ENCODE assay signal across 14 cellular contexts in the genomic region with DNA sequence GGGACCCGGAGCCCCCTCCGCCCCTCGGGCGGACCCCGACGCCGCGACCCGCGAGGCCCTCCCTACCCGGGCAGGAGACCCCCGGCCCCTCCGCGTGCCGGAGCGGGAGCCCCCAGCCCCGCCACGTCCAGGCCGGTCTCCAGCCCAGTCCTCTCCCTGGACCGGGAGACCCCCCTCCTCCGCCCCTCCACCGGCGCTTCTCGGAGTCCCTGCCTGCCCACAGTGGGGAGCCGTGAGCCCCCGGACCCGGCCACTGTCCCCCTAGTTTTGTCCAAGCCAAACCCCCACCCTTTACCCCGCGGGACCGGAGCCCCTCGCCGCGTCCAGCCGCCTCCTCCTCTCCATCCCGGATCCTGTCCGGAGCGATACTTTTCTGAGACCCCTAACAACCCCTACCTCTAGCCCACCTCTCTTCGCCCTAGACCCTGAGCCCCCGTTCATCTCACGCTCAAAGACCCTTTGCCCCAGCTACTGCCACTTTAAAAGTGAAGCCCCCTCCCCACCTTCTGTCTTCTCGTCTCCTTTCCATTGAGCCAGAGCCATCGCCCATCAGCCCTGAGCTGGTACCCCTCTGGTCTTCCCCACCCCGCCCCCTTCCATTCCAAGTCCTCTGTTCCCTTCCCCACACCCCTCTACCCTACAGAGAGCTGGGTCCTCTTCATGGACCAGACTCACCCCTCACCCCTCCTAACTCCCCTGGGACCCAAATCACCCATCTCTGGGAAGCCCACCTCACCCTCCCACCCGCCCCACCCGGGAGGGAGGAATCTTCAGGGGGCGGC. TPM values are rescaled to one million over a fixed set of nuclear protein-coding genes. Genes with fewer than 3 reads are reported as not detected.
DNase-seq lines count a peak whose midpoint lies in the region; ATAC-seq lines count a peak whose summit lies in the region.
"Had no signal": no experiment of that assay in that cellular context is flagged by ENCODE, and none has a peak within 500 bp of the region (broad histone marks: within the 10 kb centered on the region; RNA-seq: fewer than 3 reads in every experiment).

No MANE protein-coding gene starts in this region.

- H3K4ac ChIP-seq in mesendoderm (ENCODE audit: low read depth, low read length): no peak overlapping the region

- no peak overlapping the region for H3K18ac ChIP-seq in mesendoderm (ENCODE audit: low read length)

- no peaks in the 10 kb centered on the region for H3K36me3 ChIP-seq in mesendoderm (ENCODE audit: control insufficient read depth, insufficient read depth, low read length)

- no peak overlapping the region for H3K4me3 ChIP-seq in mesendoderm (ENCODE audit: low read length)

- H3K9ac ChIP-seq in mesendoderm (ENCODE audit: low read length): peak overlapping the region; percentile 21

- no peak overlapping the region for H2BK120ac ChIP-seq in mesendoderm (ENCODE audit: low read depth, low read length)

- peaks cover 2% of the 10 kb centered on the region for H3K4me1 Mint-ChIP-seq in activated naive CD4-positive, alpha-beta T cell treated with anti-CD3 and anti-CD28 coated beads for 36 hours (ENCODE audit: low read depth)
- peaks cover 2% of the 10 kb centered on the region for H3K4me1 Mint-ChIP-seq in activated naive CD4-positive, alpha-beta T cell treated with anti-CD3 and anti-CD28 coated beads, Interleukin-2, amount 10 ng/mL, durations not matched to agents 7 days and 5 days
- peaks cover 3 to 5% of the 10 kb centered on the region in 2 donors for H3K4me1 Mint-ChIP-seq in stimulated activated naive B cell treated with anti-CD40 and anti-IgM and Interleukin-4, amounts not matched to agents 10 μg/mL and 1 μg/mL and 100 μg/mL, for 72 hours

- H2AK5ac ChIP-seq in mesendoderm (ENCODE audit: low read length): no peak overlapping the region

- peaks cover 14% of the 10 kb centered on the region for H3K27me3 Mint-ChIP-seq in activated naive CD4-positive, alpha-beta T cell treated with anti-CD3 and anti-CD28 coated beads for 36 hours (ENCODE audit: low read depth)
- H3K27me3 Mint-ChIP-seq in activated naive CD4-positive, alpha-beta T cell treated with anti-CD3 and anti-CD28 coated beads, Interleukin-2, amount 10 ng/mL, durations not matched to agents 7 days and 5 days: peaks cover 57% of the 10 kb centered on the region
- H3K27me3 Mint-ChIP-seq in stimulated activated naive B cell treated with anti-CD40 and anti-IgM and Interleukin-4, amounts not matched to agents 10 μg/mL and 1 μg/mL and 100 μg/mL, for 72 hours: peaks cover 43 to 56% of the 10 kb centered on the region in 2 donors

- H3K9me3 Mint-ChIP-seq in activated naive CD4-positive, alpha-beta T cell treated with anti-CD3 and anti-CD28 coated beads for 36 hours: no peaks in the 10 kb centered on the region
- no peaks in the 10 kb centered on the region for H3K9me3 Mint-ChIP-seq in activated naive CD4-positive, alpha-beta T cell treated with anti-CD3 and anti-CD28 coated beads, Interleukin-2, amount 10 ng/mL, durations not matched to agents 7 days and 5 days
- H3K9me3 Mint-ChIP-seq in stimulated activated naive B cell treated with anti-CD40 and anti-IgM and Interleukin-4, amounts not matched to agents 10 μg/mL and 1 μg/mL and 100 μg/mL, for 72 hours: no peaks in the 10 kb centered on the region

- H2BK15ac ChIP-seq in mesendoderm (replicated peaks; ENCODE audit: low read depth): no peak overlapping the region

- no peak overlapping the region for H4K8ac ChIP-seq in mesendoderm (ENCODE audit: low read depth, low read length)

- WGBS in mesendoderm (ENCODE audit: extremely low coverage, insufficient coverage, low lambda C conversion rate): no CpG with 5 or more reads among the region's 46 CpGs

- H2BK5ac ChIP-seq in mesendoderm (ENCODE audit: low read length): no peak overlapping the region

- H3K4me3 Mint-ChIP-seq in activated naive CD4-positive, alpha-beta T cell treated with anti-CD3 and anti-CD28 coated beads for 36 hours: peak overlapping the region; percentile 18
- H3K4me3 Mint-ChIP-seq in activated naive CD4-positive, alpha-beta T cell treated with anti-CD3 and anti-CD28 coated beads, Interleukin-2, amount 10 ng/mL, durations not matched to agents 7 days and 5 days: no peak overlapping the region
- H3K4me3 Mint-ChIP-seq in stimulated activated naive B cell treated with anti-CD40 and anti-IgM and Interleukin-4, amounts not matched to agents 10 μg/mL and 1 μg/mL and 100 μg/mL, for 72 hours: peak overlapping the region; percentile 65 to 66

- no peak overlapping the region for H4K5ac ChIP-seq in mesendoderm (ENCODE audit: low read length)

- H3K4me2 ChIP-seq in mesendoderm (ENCODE audit: low read length): peak overlapping the region; percentile 29

- CTCF ChIA-PET in activated naive CD4-positive, alpha-beta T cell treated with anti-CD3 and anti-CD28 coated beads for 36 hours (lab: Charles Lee): no interaction called here
- CTCF ChIA-PET in activated naive CD4-positive, alpha-beta T cell treated with anti-CD3 and anti-CD28 coated beads, Interleukin-2, amount 10 ng/mL, durations not matched to agents 7 days and 5 days (lab: Charles Lee): interaction anchor here (1.3 kb wide), 1 partner anchor 11 kb away, joined by 3 read pairs; no protein-coding TSS in a partner anchor

- H3K79me2 ChIP-seq in mesendoderm (ENCODE audit: control insufficient read depth, insufficient read depth, low read length): no peaks in the 10 kb centered on the region

- H3K23ac ChIP-seq in mesendoderm (ENCODE audit: low read length): no peak overlapping the region

- no peak overlapping the region for H3K27ac Mint-ChIP-seq in activated naive CD4-positive, alpha-beta T cell treated with anti-CD3 and anti-CD28 coated beads for 36 hours
- H3K27ac Mint-ChIP-seq in activated naive CD4-positive, alpha-beta T cell treated with anti-CD3 and anti-CD28 coated beads, Interleukin-2, amount 10 ng/mL, durations not matched to agents 7 days and 5 days: no peak overlapping the region
- no peak overlapping the region for H3K27ac Mint-ChIP-seq in stimulated activated naive B cell treated with anti-CD40 and anti-IgM and Interleukin-4, amounts not matched to agents 10 μg/mL and 1 μg/mL and 100 μg/mL, for 72 hours

- peaks cover 3% of the 10 kb centered on the region for H3K27me3 ChIP-seq in mesendoderm (ENCODE audit: insufficient read depth, low read length, poor library complexity)

- no peaks in the 10 kb centered on the region for H3K4me1 ChIP-seq in mesendoderm (ENCODE audit: control insufficient read depth, low read depth, low read length)

- intact Hi-C loops in activated naive CD4-positive, alpha-beta T cell treated with anti-CD3 and anti-CD28 coated beads for 36 hours (cut with micrococcal nuclease): no loop called here

- H3K27ac ChIP-seq in caudate nucleus (ENCODE audit: low read depth, low read length): peak overlapping the region; percentile 59
- no peak overlapping the region for H3K27ac ChIP-seq in mesendoderm (ENCODE audit: low read depth, low read length)
- H3K27ac ChIP-seq: tibial nerve had no signal

- no peak for DNase-seq in activated naive CD4-positive, alpha-beta T cell treated with anti-CD3 and anti-CD28 coated beads for 36 hours
- no peak for DNase-seq in activated naive CD4-positive, alpha-beta T cell treated with anti-CD3 and anti-CD28 coated beads, Interleukin-2, amount 10 ng/mL, durations not matched to agents 7 days and 5 days
- DNase-seq in caudate nucleus (lab: John Stamatoyannopoulos, UW) (no peak), mesendoderm (no peak), activated gamma-delta T cell treated with Interleukin-2 at 50 U/mL for 16 hours (no peak), DMS79 (lab: John Stamatoyannopoulos, UW) (no peak)
- no peak for DNase-seq in stimulated activated naive B cell treated with anti-CD40 and anti-IgM and Interleukin-4, amounts not matched to agents 10 μg/mL and 1 μg/mL and 100 μg/mL, for 72 hours
- DNase-seq: activated CD4-positive, alpha-beta T cell treated with anti-CD3 and anti-CD28 coated beads, Interleukin-2, amount 50 U/mL, for 48 hours; KBM-7; NCI-H1694; SHP77 had no signal

- no peaks in the 10 kb centered on the region for H3K36me3 Mint-ChIP-seq in activated naive CD4-positive, alpha-beta T cell treated with anti-CD3 and anti-CD28 coated beads for 36 hours (ENCODE audit: low read depth)
- H3K36me3 Mint-ChIP-seq in activated naive CD4-positive, alpha-beta T cell treated with anti-CD3 and anti-CD28 coated beads, Interleukin-2, amount 10 ng/mL, durations not matched to agents 7 days and 5 days: no peaks in the 10 kb centered on the region
- peaks cover 15 to 22% of the 10 kb centered on the region in 2 donors for H3K36me3 Mint-ChIP-seq in stimulated activated naive B cell treated with anti-CD40 and anti-IgM and Interleukin-4, amounts not matched to agents 10 μg/mL and 1 μg/mL and 100 μg/mL, for 72 hours

- H3K56ac ChIP-seq in mesendoderm (ENCODE audit: low read length): peak overlapping the region; percentile 56

- no peak for ATAC-seq in stimulated activated naive B cell treated with anti-CD40 and anti-IgM and Interleukin-4, amounts not matched to agents 10 μg/mL and 1 μg/mL and 100 μg/mL, for 72 hours (replicated peaks)
- ATAC-seq in GM19023 (IDR thresholded peaks at IDR 0.05; ENCODE audit: unreplicated experiment): no peak

- no peaks in the 10 kb centered on the region for H3K79me1 ChIP-seq in mesendoderm (ENCODE audit: low read length)

RNA-seq across cellular contexts. Expression of a gene that starts 1.0 kb away (rescaled TPM):
- total RNA-seq in activated naive CD4-positive, alpha-beta T cell treated with anti-CD3 and anti-CD28 coated beads for 36 hours: not detected
- 0.53 TPM for polyA plus RNA-seq in mesendoderm (2013, experiment 1 of 2)
- 0.76 TPM for polyA plus RNA-seq in mesendoderm (2013, experiment 2 of 2)

RNA-seq across cellular contexts. Expression of a gene that starts 16.0 kb away (rescaled TPM):
- under 1 TPM; 0.47 to 0.86 TPM for total RNA-seq in activated naive CD4-positive, alpha-beta T cell treated with anti-CD3 and anti-CD28 coated beads for 36 hours
- polyA plus RNA-seq in mesendoderm (2013, experiment 1 of 2): 0.25 TPM
- 0.18 TPM for polyA plus RNA-seq in mesendoderm (2013, experiment 2 of 2)
- total RNA-seq: cerebellum had no signal
